28 cellular contexts compared by ENCODE assay signal in genomic region chr6:9986273-9986672, GRCh38.
"Had no signal": no experiment of that assay in that cellular context is flagged by ENCODE, and none has a peak within 500 bp of the region (broad histone marks: within the 10 kb centered on the region; RNA-seq: fewer than 3 reads in every experiment).

No MANE protein-coding gene starts in this region.

- FAIRE-seq: colon, endothelial cell of umbilical vein, islet of Langerhans, keratinocyte had no signal

- H3K4me3 ChIP-seq: coronary artery, dorsolateral prefrontal cortex, esophagus squamous epithelium, gastrocnemius medialis, heart right ventricle, left lung, lower lobe of right lung, mucosa of descending colon had no signal

- DNase-seq: dermis blood vessel endothelial cell; dorsolateral prefrontal cortex; effector CD4-positive, alpha-beta T cell; effector memory CD4-positive, alpha-beta T cell; erythroblast; esophagus squamous epithelium; foreskin fibroblast; foreskin melanocyte; gastrocnemius medialis; glutamatergic neuron; head of caudate nucleus; heart right ventricle; hippocampal formation; left cardiac atrium; left lung; left ventricle myocardium superior; lower lobe of right lung; mesenchymal stem cell; mucosa of descending colon; naive B cell had no signal

- H3K27me3 Mint-ChIP-seq: naive B cell had no signal

- H3K4me1 Mint-ChIP-seq: mesothelial cell of epicardium, naive B cell had no signal

- H3K4me3 Mint-ChIP-seq: mesothelial cell of epicardium, naive B cell had no signal

- ATAC-seq: esophagus mucosa, gastrocnemius medialis, heart right ventricle, left cardiac atrium, left lung, left ventricle myocardium superior, lower lobe of right lung, mucosa of descending colon had no signal

- H3K36me3 Mint-ChIP-seq: naive B cell had no signal

- H3K27ac ChIP-seq: coronary artery, dorsolateral prefrontal cortex, epithelial cell of prostate, esophagus squamous epithelium, gastrocnemius medialis, heart right ventricle, left lung, lower lobe of right lung had no signal

- H3K27ac Mint-ChIP-seq: mesothelial cell of epicardium, naive B cell had no signal

- H3K27me3 ChIP-seq: esophagus squamous epithelium, gastrocnemius medialis, heart right ventricle, left lung had no signal

- H3K9me3 ChIP-seq: esophagus squamous epithelium, gastrocnemius medialis, left lung, lower lobe of right lung, mucosa of descending colon had no signal

- H3K36me3 ChIP-seq: esophagus squamous epithelium, gastrocnemius medialis, heart right ventricle, left lung, lower lobe of right lung had no signal

- H3K4me1 ChIP-seq: esophagus squamous epithelium, gastrocnemius medialis, heart right ventricle, left lung, lower lobe of right lung had no signal
